ENCODE assay signal across 7 cellular contexts in the genomic region with DNA sequence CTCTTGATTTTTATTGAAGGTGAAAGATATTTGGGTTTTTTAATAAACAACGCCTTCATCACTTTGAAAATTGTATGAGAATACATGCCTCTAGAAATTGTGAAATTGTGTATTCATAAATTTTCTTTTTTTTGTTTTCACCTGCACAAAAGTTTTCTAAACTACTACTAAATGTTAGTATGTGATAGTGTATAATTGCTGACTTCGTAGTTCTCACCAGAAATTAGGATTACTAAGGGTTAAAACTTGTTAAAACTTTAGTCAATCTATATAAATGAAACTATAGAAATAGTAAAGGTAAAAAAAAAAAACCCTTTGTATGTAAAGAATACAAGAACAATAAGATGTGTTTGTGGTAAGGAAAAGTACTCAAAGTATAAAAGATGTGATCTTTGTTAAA.
"Had no signal": no experiment of that assay in that cellular context is flagged by ENCODE, and none has a peak within 500 bp of the region (broad histone marks: within the 10 kb centered on the region; RNA-seq: fewer than 3 reads in every experiment).

No MANE protein-coding gene starts in this region.

- H3K4me2 ChIP-seq: GM23338 had no signal

- ATAC-seq: GM23338 had no signal

- DNase-seq: H9, HCEC 1CT, KG1 had no signal

- FAIRE-seq: H1, H54, HTR-8/SVneo had no signal

- H3K4me3 ChIP-seq: GM23338 had no signal

- H2AFZ ChIP-seq: GM23338 had no signal
